In the genomic region with DNA sequence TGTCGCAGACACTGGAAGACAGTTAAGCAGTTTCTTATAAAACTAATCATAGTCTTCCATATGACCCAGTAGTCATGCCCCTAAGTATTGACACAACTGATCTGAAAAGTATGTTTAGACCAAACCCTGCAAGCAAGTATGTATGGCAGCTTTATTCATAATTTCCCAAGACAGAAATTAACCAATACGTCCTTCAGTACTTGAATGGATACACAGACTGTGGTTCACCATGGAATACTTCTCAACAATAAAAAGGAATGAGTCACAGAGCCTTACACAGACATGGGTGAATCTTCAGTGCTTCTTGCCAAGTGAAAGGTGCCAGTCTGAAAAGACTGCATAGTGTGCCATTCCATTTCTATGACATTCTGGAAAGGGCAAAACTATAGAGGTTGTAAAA, we compare ENCODE assay signal across 17 cellular contexts. TPM values are rescaled to one million over a fixed set of nuclear protein-coding genes. Genes with fewer than 3 reads are reported as not detected.
DNase-seq lines count a peak whose midpoint lies in the region; ATAC-seq and TF ChIP-seq lines count a peak whose summit lies in the region.
"Had no signal": no experiment of that assay in that cellular context is flagged by ENCODE, and none has a peak within 500 bp of the region (broad histone marks: within the 10 kb centered on the region; RNA-seq: fewer than 3 reads in every experiment).

No MANE protein-coding gene starts in this region.

- intact Hi-C loops in activated CD4-positive, alpha-beta memory T cell treated with anti-CD3 and anti-CD28 coated beads for 36 hours (cut with micrococcal nuclease) = loop anchor here (1.0 to 10.0 kb wide), 6 partner anchors 50 to 1581 kb away; no protein-coding TSS in a partner anchor

- H3K36me3 Mint-ChIP-seq in activated CD4-positive, alpha-beta memory T cell treated with anti-CD3 and anti-CD28 coated beads for 36 hours = no peaks in the 10 kb centered on the region
- H3K36me3 Mint-ChIP-seq in activated CD4-positive, alpha-beta memory T cell treated with anti-CD3 and anti-CD28 coated beads, Interleukin-2, amount 10 ng/mL, durations not matched to agents 7 days and 5 days (ENCODE audit: low read depth) = no peaks in the 10 kb centered on the region
- H3K36me3 Mint-ChIP-seq: activated naive CD8-positive, alpha-beta T cell treated with anti-CD3 and anti-CD28 coated beads, Interleukin-2, amount 10 ng/mL, durations not matched to agents 7 days and 5 days; neural progenitor cell had no signal

- peaks cover 26% of the 10 kb centered on the region for H3K27me3 Mint-ChIP-seq in activated CD4-positive, alpha-beta memory T cell treated with anti-CD3 and anti-CD28 coated beads for 36 hours
- peaks cover 17% of the 10 kb centered on the region for H3K27me3 Mint-ChIP-seq in activated CD4-positive, alpha-beta memory T cell treated with anti-CD3 and anti-CD28 coated beads, Interleukin-2, amount 10 ng/mL, durations not matched to agents 7 days and 5 days

- H3K27ac Mint-ChIP-seq in activated CD4-positive, alpha-beta memory T cell treated with anti-CD3 and anti-CD28 coated beads for 36 hours = peak overlapping the region; percentile 80
- H3K27ac Mint-ChIP-seq in activated CD4-positive, alpha-beta memory T cell treated with anti-CD3 and anti-CD28 coated beads, Interleukin-2, amount 10 ng/mL, durations not matched to agents 7 days and 5 days = no peak overlapping the region
- H3K27ac Mint-ChIP-seq: activated naive CD8-positive, alpha-beta T cell treated with anti-CD3 and anti-CD28 coated beads, Interleukin-2, amount 10 ng/mL, durations not matched to agents 7 days and 5 days; dendritic cell treated with granulocyte-macrophage colony-stimulating factor and Interleukin-4, amounts not matched to agents 40 ng/mL and 50 ng/mL, for 4 days; neural progenitor cell had no signal

- peaks cover 14% of the 10 kb centered on the region for H3K4me1 Mint-ChIP-seq in activated CD4-positive, alpha-beta memory T cell treated with anti-CD3 and anti-CD28 coated beads for 36 hours (ENCODE audit: low read depth)
- peaks cover 7% of the 10 kb centered on the region for H3K4me1 Mint-ChIP-seq in activated CD4-positive, alpha-beta memory T cell treated with anti-CD3 and anti-CD28 coated beads, Interleukin-2, amount 10 ng/mL, durations not matched to agents 7 days and 5 days
- H3K4me1 Mint-ChIP-seq: activated naive CD8-positive, alpha-beta T cell treated with anti-CD3 and anti-CD28 coated beads, Interleukin-2, amount 10 ng/mL, durations not matched to agents 7 days and 5 days had no signal

- TF ChIP-seq CTCF in choroid plexus epithelial cell (conservative IDR thresholded peaks at IDR 0.05; ENCODE audit: low read depth, low read length) = no peak

- H3K9me3 Mint-ChIP-seq in activated CD4-positive, alpha-beta memory T cell treated with anti-CD3 and anti-CD28 coated beads for 36 hours = no peaks in the 10 kb centered on the region
- H3K9me3 Mint-ChIP-seq in activated CD4-positive, alpha-beta memory T cell treated with anti-CD3 and anti-CD28 coated beads, Interleukin-2, amount 10 ng/mL, durations not matched to agents 7 days and 5 days = no peaks in the 10 kb centered on the region
- H3K9me3 Mint-ChIP-seq: activated naive CD8-positive, alpha-beta T cell treated with anti-CD3 and anti-CD28 coated beads, Interleukin-2, amount 10 ng/mL, durations not matched to agents 7 days and 5 days; dendritic cell treated with granulocyte-macrophage colony-stimulating factor and Interleukin-4, amounts not matched to agents 40 ng/mL and 50 ng/mL, for 4 days; neural progenitor cell had no signal

- POLR2A ChIA-PET in activated CD4-positive, alpha-beta memory T cell treated with anti-CD3 and anti-CD28 coated beads for 36 hours (lab: Charles Lee) = interaction anchor here (1.0 to 1.8 kb wide), 5 partner anchors 50 to 1578 kb away, joined by 3 to 4 read pairs (median 3); no protein-coding TSS in a partner anchor
- POLR2A ChIA-PET in activated CD4-positive, alpha-beta memory T cell treated with anti-CD3 and anti-CD28 coated beads, Interleukin-2, amount 10 ng/mL, durations not matched to agents 7 days and 5 days (lab: Charles Lee) = no interaction called here

- DNase-seq in activated CD4-positive, alpha-beta memory T cell treated with anti-CD3 and anti-CD28 coated beads for 36 hours = no peak
- no peak for DNase-seq in activated CD4-positive, alpha-beta memory T cell treated with anti-CD3 and anti-CD28 coated beads, Interleukin-2, amount 10 ng/mL, durations not matched to agents 7 days and 5 days
- peak; percentile 68 for DNase-seq in M059J (ENCODE audit: low read depth)
- DNase-seq in choroid plexus epithelial cell (ENCODE audit: low read depth) = peak; percentile 47
- peak; percentile 79 for DNase-seq in skeletal muscle cell (ENCODE audit: low read depth)
- DNase-seq in HUDEP-2 (lab: John Stamatoyannopoulos, UW; ENCODE audit: unreplicated experiment in 76 of 76) = no peak
- no peak for DNase-seq in DMS153 (lab: John Stamatoyannopoulos, UW)
- DNase-seq: ACHN; activated naive CD8-positive, alpha-beta T cell treated with anti-CD3 and anti-CD28 coated beads, Interleukin-2, amount 10 ng/mL, durations not matched to agents 7 days and 5 days; left lung; NCI-H1436; NCI-H526 treated with DMSO at 0.1 percent for 48 hours; uterus had no signal

- no peak for ATAC-seq in GM19455 (IDR thresholded peaks at IDR 0.05; ENCODE audit: unreplicated experiment)
- ATAC-seq: left lung had no signal

- H3K4me3 ChIP-seq in choroid plexus epithelial cell (ENCODE audit: low read depth, low read length) (no peak overlapping the region), skeletal muscle cell (ENCODE audit: low read depth, low read length) (no peak overlapping the region)
- H3K4me3 ChIP-seq: left lung, neural progenitor cell, uterus had no signal

- H3K4me3 Mint-ChIP-seq in activated CD4-positive, alpha-beta memory T cell treated with anti-CD3 and anti-CD28 coated beads for 36 hours = no peak overlapping the region
- no peak overlapping the region for H3K4me3 Mint-ChIP-seq in activated CD4-positive, alpha-beta memory T cell treated with anti-CD3 and anti-CD28 coated beads, Interleukin-2, amount 10 ng/mL, durations not matched to agents 7 days and 5 days
- H3K4me3 Mint-ChIP-seq: activated naive CD8-positive, alpha-beta T cell treated with anti-CD3 and anti-CD28 coated beads, Interleukin-2, amount 10 ng/mL, durations not matched to agents 7 days and 5 days; dendritic cell treated with granulocyte-macrophage colony-stimulating factor and Interleukin-4, amounts not matched to agents 40 ng/mL and 50 ng/mL, for 4 days; neural progenitor cell had no signal

- CTCF ChIA-PET in activated CD4-positive, alpha-beta memory T cell treated with anti-CD3 and anti-CD28 coated beads for 36 hours (lab: Charles Lee) = interaction anchor here (0.6 to 0.7 kb wide), 2 partner anchors 491 to 1578 kb away, joined by 3 read pairs; no protein-coding TSS in a partner anchor
- CTCF ChIA-PET in activated CD4-positive, alpha-beta memory T cell treated with anti-CD3 and anti-CD28 coated beads, Interleukin-2, amount 10 ng/mL, durations not matched to agents 7 days and 5 days (lab: Charles Lee) = no interaction called here

RNA-seq across cellular contexts. Expression of gene AKR1E2, which starts 50.2 kb away (rescaled TPM):
- 1 to 10 TPM; 3.9 to 4.2 TPM for total RNA-seq in activated CD4-positive, alpha-beta memory T cell treated with anti-CD3 and anti-CD28 coated beads for 36 hours
- total RNA-seq in activated CD4-positive, alpha-beta memory T cell treated with anti-CD3 and anti-CD28 coated beads, Interleukin-2, amount 10 ng/mL, durations not matched to agents 7 days and 5 days = 1 to 10 TPM; 4.0 to 4.8 TPM
- 0.30 TPM in 1 of 2 replicates, not detected in the other for total RNA-seq in M059J (2014; rRNA removed; shearing (Covaris generic))
- total RNA-seq: H4 had no signal

Comparison
In these comparisons a context has a peak if more than half of its experiments do, and no peak if none do; other contexts are left out.
1. DNase-seq: peak in M059J (single experiment), choroid plexus epithelial cell (single experiment) and skeletal muscle cell (single experiment); none in activated CD4-positive, alpha-beta memory T cell treated with anti-CD3 and anti-CD28 coated beads for 36 hours (single experiment), activated CD4-positive, alpha-beta memory T cell treated with anti-CD3 and anti-CD28 coated beads, Interleukin-2, amount 10 ng/mL, durations not matched to agents 7 days and 5 days (single experiment), HUDEP-2 (0 of 76) and DMS153 (single experiment).